28 cellular contexts compared by ENCODE assay signal in the genomic region with DNA sequence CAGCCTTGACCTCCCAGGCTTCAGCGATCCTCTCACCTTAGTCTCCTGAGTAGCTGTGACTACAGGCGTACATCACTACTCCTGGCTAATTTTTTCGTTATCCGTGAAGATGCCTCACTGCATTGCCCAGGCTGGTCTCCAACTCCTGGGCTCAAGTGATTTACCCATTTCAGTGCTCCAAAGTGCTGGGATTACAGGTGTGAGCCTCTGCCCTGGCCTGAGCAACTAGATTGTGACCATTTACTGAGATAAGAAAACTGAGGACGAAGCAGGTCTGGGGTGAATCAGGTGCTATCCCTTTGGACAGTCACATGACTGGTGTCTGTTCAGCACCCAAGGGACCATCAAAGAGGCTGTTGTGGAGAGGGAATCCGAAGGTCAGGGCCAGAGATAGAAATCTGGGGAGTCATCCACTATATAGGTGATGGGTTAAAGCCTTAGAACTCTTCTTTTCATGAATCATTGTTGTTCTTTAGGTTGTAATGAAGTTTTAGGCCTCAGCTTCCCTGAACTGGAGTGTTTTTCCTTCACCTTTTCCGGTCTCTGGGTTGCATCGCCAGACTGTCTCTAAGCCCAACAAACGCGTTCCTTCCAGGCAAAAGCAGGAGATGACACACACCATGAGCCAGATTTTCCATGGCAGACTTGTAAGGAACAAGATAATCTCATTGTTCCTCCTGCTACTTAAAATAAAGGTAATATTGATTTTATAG.
A peak's percentile ranks its signal among the peaks of the same experiment; 100 is the strongest.
DNase-seq lines count a peak whose midpoint lies in the region; ATAC-seq and TF ChIP-seq lines count a peak whose summit lies in the region.
"Had no signal": no experiment of that assay in that cellular context is flagged by ENCODE, and none has a peak within 500 bp of the region (broad histone marks: within the 10 kb centered on the region; RNA-seq: fewer than 3 reads in every experiment).

No MANE protein-coding gene starts in this region.

- H3K36me3 ChIP-seq in trophoblast cell (ENCODE audit: control insufficient read depth in 1 of 2, insufficient read depth in 2 of 2, low read length in 2 of 2): no peaks in the 10 kb centered on the region
- H3K36me3 ChIP-seq: BE2C, gastroesophageal sphincter, pancreas, stomach, tibial nerve had no signal

- no peak overlapping the region for H2BK5ac ChIP-seq in trophoblast cell (ENCODE audit: low read depth, low read length, poor library complexity)

- H3K4me1 Mint-ChIP-seq in activated naive CD8-positive, alpha-beta T cell treated with anti-CD3 and anti-CD28 coated beads, Interleukin-2, amount 50 U/mL, for 24 hours: peaks cover 44% of the 10 kb centered on the region
- peaks cover 36% of the 10 kb centered on the region for H3K4me1 Mint-ChIP-seq in activated naive CD8-positive, alpha-beta T cell treated with anti-CD3 and anti-CD28 coated beads for 36 hours
- H3K4me1 Mint-ChIP-seq in WTC11: 0 out of 2 replicates have a peak, but pooled peaks cover 3% of the 10 kb centered on the region

- H3K14ac ChIP-seq in trophoblast cell (ENCODE audit: low read length): no peak overlapping the region

- H3K4me2 ChIP-seq in trophoblast cell (ENCODE audit: low read length): no peak overlapping the region

- H3K4me1 ChIP-seq in trophoblast cell (ENCODE audit: control insufficient read depth in 1 of 2, insufficient read depth in 2 of 2, low read length in 2 of 2): peaks cover 7 to 8% of the 10 kb centered on the region in 2 experiments

- no peak for DNase-seq in activated naive CD8-positive, alpha-beta T cell treated with anti-CD3 and anti-CD28 coated beads, Interleukin-2, amount 50 U/mL, for 24 hours
- no peak for DNase-seq in activated naive CD8-positive, alpha-beta T cell treated with anti-CD3 and anti-CD28 coated beads for 36 hours
- DNase-seq in WTC11 (ENCODE audit: low spot score): no peak
- DNase-seq in fibroblast of mammary gland (ENCODE audit: low read depth): peak; percentile 71
- no peak for DNase-seq in trophoblast cell
- no peak for DNase-seq in C1 segment of cervical spinal cord (lab: John Stamatoyannopoulos, UW)
- DNase-seq in NCI-H2196 (lab: John Stamatoyannopoulos, UW; ENCODE audit: unreplicated experiment): no peak
- DNase-seq in COR-L47 (lab: John Stamatoyannopoulos, UW): no peak
- DNase-seq: activated CD4-positive, CD25-positive, alpha-beta regulatory T cell treated with anti-CD3 and anti-CD28 coated beads, Interleukin-2, amount 50 U/mL, for 72 hours; activated CD8-positive, alpha-beta T cell treated with anti-CD3 and anti-CD28 coated beads for 36 hours; activated gamma-delta T cell treated with Interleukin-2 at 50 U/mL for 16 hours; amniotic stem cell; BE2C; EL; erythroblast; kidney glomerular epithelial cell; naive B cell; NCI-H187; pancreas; right cardiac atrium; SHP77; stomach; SW 1271 had no signal

- peak overlapping the region; percentile 32 for H4K91ac ChIP-seq in trophoblast cell (ENCODE audit: low read depth, low read length)

- H3K18ac ChIP-seq in trophoblast cell (ENCODE audit: low read length): peak overlapping the region; percentile 11

- H3K4me3 ChIP-seq in fibroblast of mammary gland (ENCODE audit: control insufficient read depth, low read depth, low read length): no peak overlapping the region
- H3K4me3 ChIP-seq in trophoblast cell (ENCODE audit: low read depth, low read length): no peak overlapping the region
- H3K4me3 ChIP-seq: gastroesophageal sphincter, pancreas, stomach, tibial nerve had no signal

- H4K8ac ChIP-seq in trophoblast cell (ENCODE audit: low read depth, low read length): peak overlapping the region; percentile 11

- POLR2A ChIA-PET in WTC11 (lab: Charles Lee): no interaction called here

- H3K79me1 ChIP-seq in trophoblast cell (ENCODE audit: low read length): peaks cover 2% of the 10 kb centered on the region

- CTCF ChIA-PET in WTC11 (lab: Charles Lee): no interaction called here

- H3K36me3 Mint-ChIP-seq in activated naive CD8-positive, alpha-beta T cell treated with anti-CD3 and anti-CD28 coated beads, Interleukin-2, amount 50 U/mL, for 24 hours (ENCODE audit: low read depth): peaks cover 5% of the 10 kb centered on the region
- H3K36me3 Mint-ChIP-seq in activated naive CD8-positive, alpha-beta T cell treated with anti-CD3 and anti-CD28 coated beads for 36 hours: peaks cover 4% of the 10 kb centered on the region
- H3K36me3 Mint-ChIP-seq in WTC11: no peaks in the 10 kb centered on the region
- H3K36me3 Mint-ChIP-seq: naive B cell had no signal

- peak overlapping the region; percentile 38 for H2BK12ac ChIP-seq in trophoblast cell (ENCODE audit: low read length)

- H2AFZ ChIP-seq in trophoblast cell (ENCODE audit: insufficient read depth, low read length, poor library complexity): no peak overlapping the region

- no peak overlapping the region for H2AK5ac ChIP-seq in trophoblast cell (ENCODE audit: low read length)

- H2BK120ac ChIP-seq in trophoblast cell (ENCODE audit: insufficient read depth, low read length, poor library complexity): peak overlapping the region; percentile 45

- no peak overlapping the region for H3K9ac ChIP-seq in trophoblast cell (ENCODE audit: low read length)

- no peak overlapping the region for H4K12ac ChIP-seq in trophoblast cell (ENCODE audit: low read depth, low read length)

- H3K23ac ChIP-seq in trophoblast cell (ENCODE audit: low read length): no peak overlapping the region

- WGBS in trophoblast cell (ENCODE audit: extremely low coverage, insufficient coverage, insufficient read length): no CpG with 5 or more reads among the region's 10 CpGs

- TF ChIP-seq CTCF in WTC11 (IDR thresholded peaks at IDR 0.05) (no peak), fibroblast of mammary gland (conservative IDR thresholded peaks at IDR 0.05; ENCODE audit: control insufficient read depth, insufficient read depth, low read depth, low read length) (no peak)

- H3K27me3 Mint-ChIP-seq in activated naive CD8-positive, alpha-beta T cell treated with anti-CD3 and anti-CD28 coated beads, Interleukin-2, amount 50 U/mL, for 24 hours: no peaks in the 10 kb centered on the region
- H3K27me3 Mint-ChIP-seq in activated naive CD8-positive, alpha-beta T cell treated with anti-CD3 and anti-CD28 coated beads for 36 hours: no peaks in the 10 kb centered on the region
- H3K27me3 Mint-ChIP-seq in WTC11 (ENCODE audit: low read depth): no peaks in the 10 kb centered on the region
- H3K27me3 Mint-ChIP-seq: activated CD8-positive, alpha-beta T cell treated with anti-CD3 and anti-CD28 coated beads for 36 hours; central memory CD8-positive, alpha-beta T cell; memory B cell; naive B cell had no signal

- peak overlapping the region; percentile 28 for H3K27ac Mint-ChIP-seq in activated naive CD8-positive, alpha-beta T cell treated with anti-CD3 and anti-CD28 coated beads, Interleukin-2, amount 50 U/mL, for 24 hours
- no peak overlapping the region for H3K27ac Mint-ChIP-seq in activated naive CD8-positive, alpha-beta T cell treated with anti-CD3 and anti-CD28 coated beads for 36 hours
- no peak overlapping the region for H3K27ac Mint-ChIP-seq in WTC11
- H3K27ac Mint-ChIP-seq: activated CD8-positive, alpha-beta T cell treated with anti-CD3 and anti-CD28 coated beads for 36 hours; memory B cell had no signal

- H3K4me3 Mint-ChIP-seq in activated naive CD8-positive, alpha-beta T cell treated with anti-CD3 and anti-CD28 coated beads, Interleukin-2, amount 50 U/mL, for 24 hours: no peak overlapping the region
- no peak overlapping the region for H3K4me3 Mint-ChIP-seq in activated naive CD8-positive, alpha-beta T cell treated with anti-CD3 and anti-CD28 coated beads for 36 hours
- no peak overlapping the region for H3K4me3 Mint-ChIP-seq in WTC11
- H3K4me3 Mint-ChIP-seq: activated CD8-positive, alpha-beta T cell treated with anti-CD3 and anti-CD28 coated beads for 36 hours; central memory CD8-positive, alpha-beta T cell; memory B cell; naive B cell had no signal

- H3K27me3 ChIP-seq in trophoblast cell (ENCODE audit: insufficient read depth, low read length): no peaks in the 10 kb centered on the region
- H3K27me3 ChIP-seq: BE2C, gastroesophageal sphincter, pancreas, stomach, tibial nerve had no signal

- no peaks in the 10 kb centered on the region for H3K9me3 ChIP-seq in trophoblast cell (ENCODE audit: insufficient read depth, low read depth, low read length)
- H3K9me3 ChIP-seq: BE2C, Caco-2, gastroesophageal sphincter, pancreas, stomach, tibial nerve had no signal

- H3K4ac ChIP-seq in trophoblast cell (ENCODE audit: low read depth, low read length): no peak overlapping the region

- no peaks in the 10 kb centered on the region for H3K79me2 ChIP-seq in trophoblast cell (ENCODE audit: control insufficient read depth, insufficient read depth, low read length, poor library complexity)

- no peak for ATAC-seq in activated naive CD8-positive, alpha-beta T cell treated with anti-CD3 and anti-CD28 coated beads, Interleukin-2, amount 50 U/mL, for 24 hours
- ATAC-seq in WTC11: no peak
- ATAC-seq: activated CD8-positive, alpha-beta T cell treated with anti-CD3 and anti-CD28 coated beads for 36 hours; gastroesophageal sphincter; pancreas had no signal

- H3K9me3 Mint-ChIP-seq in activated naive CD8-positive, alpha-beta T cell treated with anti-CD3 and anti-CD28 coated beads, Interleukin-2, amount 50 U/mL, for 24 hours: no peaks in the 10 kb centered on the region
- H3K9me3 Mint-ChIP-seq in activated naive CD8-positive, alpha-beta T cell treated with anti-CD3 and anti-CD28 coated beads for 36 hours: no peaks in the 10 kb centered on the region
- no peaks in the 10 kb centered on the region for H3K9me3 Mint-ChIP-seq in WTC11
- H3K9me3 Mint-ChIP-seq: activated CD8-positive, alpha-beta T cell treated with anti-CD3 and anti-CD28 coated beads for 36 hours; central memory CD8-positive, alpha-beta T cell; memory B cell; naive B cell had no signal

- H3K27ac ChIP-seq in trophoblast cell (ENCODE audit: low read depth, low read length): no peak overlapping the region
- H3K27ac ChIP-seq: pancreas, stomach, tibial nerve had no signal

TF ChIP-seq in WTC11, 78 proteins besides CTCF, POLR2A, EP300 and RAD21 (continues in another document):
- TF ChIP-seq GABPB1 (CRISPR knock-in tag; IDR thresholded peaks at IDR 0.05): peak; percentile 80
- no peak for TF ChIP-seq NR2C2 (CRISPR knock-in tag; IDR thresholded peaks at IDR 0.05)
- TF ChIP-seq ZNF121 (CRISPR knock-in tag; IDR thresholded peaks at IDR 0.05): peak; percentile 91
